ENCODE assay signal across 9 cellular contexts in genomic region chr1:76133977-76134376, GRCh38. TPM values are rescaled to one million over a fixed set of nuclear protein-coding genes. Genes with fewer than 3 reads are reported as not detected.
"Had no signal": no experiment of that assay in that cellular context is flagged by ENCODE, and none has a peak within 500 bp of the region (broad histone marks: within the 10 kb centered on the region; RNA-seq: fewer than 3 reads in every experiment).

No MANE protein-coding gene starts in this region.

- H2AFZ ChIP-seq: GM23248 had no signal

- ATAC-seq: HepG2 had no signal

- H3K36me3 Mint-ChIP-seq: IgD-negative memory B cell had no signal

- FAIRE-seq: H54, HepG2 had no signal

- H3K27me3 Mint-ChIP-seq: IgD-negative memory B cell had no signal

- H3K27ac Mint-ChIP-seq: IgD-negative memory B cell had no signal

- H3K9me3 Mint-ChIP-seq: H9, IgD-negative memory B cell had no signal

- H3K4me3 ChIP-seq: GM23248 had no signal

- DNase-seq: GM23248, GOT3, H9, HCEC 1CT, KBM-7 had no signal

- H3K9ac ChIP-seq: GM23248 had no signal

- H3K27ac ChIP-seq: GM23248, HL-60 had no signal

- H3K4me3 Mint-ChIP-seq: H9, IgD-negative memory B cell had no signal

RNA-seq across cellular contexts. Expression of gene ST6GALNAC3, which starts 59.4 kb away (rescaled TPM):
- total RNA-seq: GM23248, HepG2 had no signal
- polyA plus RNA-seq: GM23248, HepG2 had no signal
